17 cellular contexts compared by ENCODE assay signal in the genomic region with DNA sequence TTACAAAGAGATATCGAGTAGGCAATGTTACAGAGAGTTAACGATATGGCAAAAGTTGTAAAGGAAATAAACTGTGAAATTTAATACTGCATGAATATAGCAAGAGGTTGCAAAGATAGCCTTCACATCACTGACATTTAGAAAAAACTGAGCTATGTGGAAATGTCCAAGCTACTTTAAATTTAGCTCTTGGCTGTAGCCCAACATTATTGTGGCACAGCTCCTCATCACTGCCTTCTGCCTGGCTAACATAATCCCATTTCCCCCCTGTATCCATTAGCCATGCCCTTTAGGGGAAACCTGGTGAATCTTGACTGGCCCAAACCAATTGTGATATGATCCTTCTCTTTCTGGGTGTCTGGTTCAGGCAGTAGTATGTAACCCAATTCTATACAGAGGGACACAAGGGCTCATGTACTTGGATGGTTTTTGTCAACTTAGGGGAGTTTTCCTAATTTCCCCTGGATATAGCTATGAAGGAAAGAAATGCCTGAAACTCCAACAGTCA.
DNase-seq lines count a peak whose midpoint lies in the region; ATAC-seq and TF ChIP-seq lines count a peak whose summit lies in the region.
"Had no signal": no experiment of that assay in that cellular context is flagged by ENCODE, and none has a peak within 500 bp of the region (broad histone marks: within the 10 kb centered on the region; RNA-seq: fewer than 3 reads in every experiment).

No MANE protein-coding gene starts in this region.

- no peak overlapping the region for H3K4me3 ChIP-seq in GM23338
- H3K4me3 ChIP-seq in adipocyte (ENCODE audit: low read length): no peak overlapping the region
- H3K4me3 ChIP-seq: Peyer's patch had no signal

- peaks cover 2% of the 10 kb centered on the region for H3K36me3 Mint-ChIP-seq in activated naive CD4-positive, alpha-beta T cell treated with anti-CD3 and anti-CD28 coated beads for 36 hours (ENCODE audit: low read depth)
- no peaks in the 10 kb centered on the region for H3K36me3 Mint-ChIP-seq in GM23338 (ENCODE audit: low read depth)
- no peaks in the 10 kb centered on the region for H3K36me3 Mint-ChIP-seq in glutamatergic neuron (ENCODE audit: unreplicated experiment)
- H3K36me3 Mint-ChIP-seq: CD8-positive, alpha-beta memory T cell had no signal

- intact Hi-C loops in activated naive CD4-positive, alpha-beta T cell treated with anti-CD3 and anti-CD28 coated beads for 36 hours (cut with micrococcal nuclease): loop anchor here (5.0 to 10.0 kb wide), 3 partner anchors 116 to 324 kb away; a partner anchor contains a TSS
- intact Hi-C loops in left colon (cut with DNase I, micrococcal nuclease): no loop called here

- TF ChIP-seq CTCF in GM23338 (conservative IDR thresholded peaks at IDR 0.05; ENCODE audit: low read depth in 2 of 2) (no peak), glutamatergic neuron (IDR thresholded peaks at IDR 0.05; ENCODE audit: partially characterized antibody, unreplicated experiment) (no peak)

- no peak overlapping the region for H3K27ac ChIP-seq in GM23338 (ENCODE audit: low read depth)
- H3K27ac ChIP-seq: Peyer's patch had no signal

- no peak overlapping the region for H3K4me3 Mint-ChIP-seq in activated naive CD4-positive, alpha-beta T cell treated with anti-CD3 and anti-CD28 coated beads for 36 hours
- H3K4me3 Mint-ChIP-seq in GM23338 (no peak overlapping the region), glutamatergic neuron (ENCODE audit: unreplicated experiment) (no peak overlapping the region)
- H3K4me3 Mint-ChIP-seq: B cell; CD8-positive, alpha-beta memory T cell; H9 had no signal

- no peak overlapping the region for H3K9ac ChIP-seq in adipocyte (ENCODE audit: low read length)

- no peaks in the 10 kb centered on the region for H3K27me3 ChIP-seq in GM23338 (ENCODE audit: insufficient read depth)
- no peaks in the 10 kb centered on the region for H3K27me3 ChIP-seq in adipocyte (replicated peaks; ENCODE audit: control insufficient read depth, insufficient read depth, low read length)
- H3K27me3 ChIP-seq: Peyer's patch had no signal

- peaks cover 61% of the 10 kb centered on the region for H3K4me1 Mint-ChIP-seq in activated naive CD4-positive, alpha-beta T cell treated with anti-CD3 and anti-CD28 coated beads for 36 hours (ENCODE audit: low read depth)
- H3K4me1 Mint-ChIP-seq in GM23338: no peaks in the 10 kb centered on the region; the same call in 2 of the 3 replicates
- H3K4me1 Mint-ChIP-seq in glutamatergic neuron (ENCODE audit: low read depth, unreplicated experiment): no peaks in the 10 kb centered on the region
- H3K4me1 Mint-ChIP-seq: B cell; CD8-positive, alpha-beta memory T cell; H9 had no signal

- ATAC-seq in GM23338 (no peak), left colon (no peak)

- no peaks in the 10 kb centered on the region for H3K9me2 ChIP-seq in GM23338 (ENCODE audit: insufficient read depth)

- H3K27me3 Mint-ChIP-seq in activated naive CD4-positive, alpha-beta T cell treated with anti-CD3 and anti-CD28 coated beads for 36 hours (ENCODE audit: low read depth): peaks cover 2% of the 10 kb centered on the region
- H3K27me3 Mint-ChIP-seq in GM23338 (ENCODE audit: insufficient read depth, low read depth, poor library complexity) (no peaks in the 10 kb centered on the region), glutamatergic neuron (ENCODE audit: unreplicated experiment) (no peaks in the 10 kb centered on the region)

- H3K4me1 ChIP-seq in GM23338 (ENCODE audit: insufficient read depth) (no peaks in the 10 kb centered on the region), adipocyte (ENCODE audit: control insufficient read depth, insufficient read depth, low read length) (no peaks in the 10 kb centered on the region)
- H3K4me1 ChIP-seq: Peyer's patch had no signal

- H3K9me3 ChIP-seq in adipocyte (ENCODE audit: control insufficient read depth, low read length): no peaks in the 10 kb centered on the region
- H3K9me3 ChIP-seq: Peyer's patch had no signal

- no peaks in the 10 kb centered on the region for H3K9me3 Mint-ChIP-seq in activated naive CD4-positive, alpha-beta T cell treated with anti-CD3 and anti-CD28 coated beads for 36 hours
- H3K9me3 Mint-ChIP-seq in GM23338 (no peaks in the 10 kb centered on the region), glutamatergic neuron (ENCODE audit: unreplicated experiment) (peaks cover 3% of the 10 kb centered on the region)
- H3K9me3 Mint-ChIP-seq: CD8-positive, alpha-beta memory T cell; H9 had no signal

- H3K36me3 ChIP-seq in GM23338 (ENCODE audit: insufficient read depth) (no peaks in the 10 kb centered on the region), adipocyte (ENCODE audit: control insufficient read depth, insufficient read depth, low read length, severe bottlenecking) (no peaks in the 10 kb centered on the region)
- H3K36me3 ChIP-seq: Peyer's patch had no signal

- no peaks in the 10 kb centered on the region for H3K79me2 ChIP-seq in GM23338 (replicated peaks; ENCODE audit: insufficient read depth)

- H4K20me1 ChIP-seq in GM23338 (replicated peaks; ENCODE audit: insufficient read depth): no peaks in the 10 kb centered on the region

- H3F3A ChIP-seq in GM23338 (replicated peaks; ENCODE audit: low read depth): no peaks in the 10 kb centered on the region

- peak overlapping the region; percentile 93 for H3K27ac Mint-ChIP-seq in activated naive CD4-positive, alpha-beta T cell treated with anti-CD3 and anti-CD28 coated beads for 36 hours
- no peak overlapping the region for H3K27ac Mint-ChIP-seq in GM23338
- no peak overlapping the region for H3K27ac Mint-ChIP-seq in glutamatergic neuron (ENCODE audit: unreplicated experiment)
- H3K27ac Mint-ChIP-seq: B cell; CD8-positive, alpha-beta memory T cell; H9 had no signal

- no peak for DNase-seq in activated naive CD4-positive, alpha-beta T cell treated with anti-CD3 and anti-CD28 coated beads for 36 hours
- no peak for DNase-seq in activated naive CD4-positive, alpha-beta T cell treated with Interleukin-2 at 50 U/mL for 16 hours
- DNase-seq in GM23338 (ENCODE audit: low spot score) (no peak), adipocyte (ENCODE audit: low read depth) (peak; percentile 70), myocyte (ENCODE audit: low read depth) (peak; percentile 63), C1 segment of cervical spinal cord (lab: John Stamatoyannopoulos, UW) (no peak), left colon (no peak), glutamatergic neuron (no peak)
- DNase-seq: CD8-positive, alpha-beta memory T cell; H9; IMR-90; Kasumi-1; NCI-H1417; NCI-H1930; NCI-H2171; Peyer's patch had no signal

- peak overlapping the region; percentile 9; the same call in 1 of the 2 replicates for H2AFZ ChIP-seq in GM23338

- CTCF ChIA-PET in activated naive CD4-positive, alpha-beta T cell treated with anti-CD3 and anti-CD28 coated beads for 36 hours (lab: Charles Lee): interaction anchor here (0.7 kb wide), 1 partner anchor 18 kb away, joined by 4 read pairs; no protein-coding TSS in a partner anchor

- H3K4me2 ChIP-seq in GM23338: no peak overlapping the region

Comparison
In these comparisons a context has a peak if more than half of its experiments do, and no peak if none do; other contexts are left out.
1. DNase-seq: peak in adipocyte (single experiment) and myocyte (single experiment); none in activated naive CD4-positive, alpha-beta T cell treated with anti-CD3 and anti-CD28 coated beads for 36 hours (single experiment), activated naive CD4-positive, alpha-beta T cell treated with Interleukin-2 at 50 U/mL for 16 hours (single experiment), GM23338 (single experiment), C1 segment of cervical spinal cord (0 of 14), left colon (0 of 2) and glutamatergic neuron (single experiment).